Comparison of ENCODE assay signal across 8 cellular contexts in genomic region chr2:60882971-60883753, GRCh38. TPM values are rescaled to one million over a fixed set of nuclear protein-coding genes. Genes with fewer than 3 reads are reported as not detected.
DNase-seq lines count a peak whose midpoint lies in the region; ATAC-seq and TF ChIP-seq lines count a peak whose summit lies in the region.

No MANE protein-coding gene starts in this region.

- peak; percentile 39 for ATAC-seq in HG03342 (IDR thresholded peaks at IDR 0.05; ENCODE audit: unreplicated experiment)
- ATAC-seq in T-cell (replicated peaks in 1 of 4): no peak
- no peak for ATAC-seq in HG02571 (IDR thresholded peaks at IDR 0.05; ENCODE audit: unreplicated experiment)

- H3K36me3 ChIP-seq in A673 (ENCODE audit: insufficient read depth, low read length, poor library complexity, severe bottlenecking) (no peaks in the 10 kb centered on the region), neuron (ENCODE audit: insufficient read depth, low read length) (no peaks in the 10 kb centered on the region)

- DNase-seq in A673 (ENCODE audit: low spot score): peak; percentile 18
- DNase-seq in GM13976 (ENCODE audit: low spot score): peak; percentile 23
- peak in 7 of 34 experiments; percentile 4 to 29 (median 7) for DNase-seq in T-cell
- DNase-seq in endothelial cell (ENCODE audit: low spot score): peak; percentile 8
- DNase-seq in D341Med (ENCODE audit: low spot score): no peak

- in situ Hi-C loops in GM13976 (cut with MboI; ENCODE audit: low sequenced_read_pairs, unreplicated experiment): no loop called here

- H3K27me3 Mint-ChIP-seq in T-cell (no peaks in the 10 kb centered on the region), endothelial cell (ENCODE audit: unreplicated experiment) (peaks cover 4% of the 10 kb centered on the region)

- intact Hi-C loops in A673 (cut with micrococcal nuclease; ENCODE audit: unreplicated experiment): loop anchor here (5.0 kb wide), 1 partner anchor 76 kb away; no protein-coding TSS in a partner anchor

- H3K4me1 Mint-ChIP-seq in T-cell (peaks cover 45 to 50% (median 47%) of the 10 kb centered on the region in 3 donors), endothelial cell (ENCODE audit: unreplicated experiment) (peaks cover 31% of the 10 kb centered on the region)

- H3K9me3 ChIP-seq in A673 (ENCODE audit: low read depth, low read length, poor library complexity, severe bottlenecking) (no peaks in the 10 kb centered on the region), neuron (ENCODE audit: low read length) (no peaks in the 10 kb centered on the region)

- no TSS peak for BruUV-seq in A673 (replicated peaks; lab: Mats Ljungman, UMichigan)

- peak overlapping the region; percentile 99 for H2AFZ ChIP-seq in neuron (ENCODE audit: low read depth, low read length)

- H3K9me3 Mint-ChIP-seq in T-cell (no peaks in the 10 kb centered on the region), endothelial cell (ENCODE audit: unreplicated experiment) (no peaks in the 10 kb centered on the region)

- TF ChIP-seq CTCF in A673 (conservative IDR thresholded peaks at IDR 0.05; ENCODE audit: low read depth, low read length): no peak
- no peak for TF ChIP-seq CTCF in GM13976 (IDR thresholded peaks at IDR 0.05; ENCODE audit: borderline replicate concordance, control extremely low read depth, extremely low read depth, insufficient read depth, missing control alignments)
- TF ChIP-seq CTCF in endothelial cell (IDR thresholded peaks at IDR 0.05; ENCODE audit: unreplicated experiment): no peak

- POLR2A ChIA-PET in A673 (lab: Charles Lee; ENCODE audit: low non-redundant PET): interaction anchor here (0.7 kb wide), 1 partner anchor 74 kb away, joined by 4 read pairs; no protein-coding TSS in a partner anchor
- POLR2A ChIA-PET in T-cell (lab: Charles Lee): interaction anchor here (0.6 to 2.1 kb wide), 14 partner anchors 9 to 1045 kb away, joined by 3 to 13 read pairs (median 4); partner anchors contain the start of gene PAPOLG (in 1 of the 2)

- H3K4me3 ChIP-seq in A673 (ENCODE audit: low read depth, low read length, poor library complexity, severe bottlenecking): peak overlapping the region; percentile 99
- peak overlapping the region; percentile 97 for H3K4me3 ChIP-seq in neuron (ENCODE audit: low read length)

- H3K27me3 ChIP-seq in A673 (replicated peaks; ENCODE audit: insufficient read depth, low read depth, low read length, poor library complexity) (no peaks in the 10 kb centered on the region), neuron (ENCODE audit: insufficient read depth, low read length) (no peaks in the 10 kb centered on the region)

- H3K4me1 ChIP-seq in A673 (ENCODE audit: insufficient read depth, low read length, poor library complexity, severe bottlenecking) (peaks cover 39% of the 10 kb centered on the region), neuron (ENCODE audit: insufficient read depth, low read length) (peaks cover 25% of the 10 kb centered on the region)

- H3K36me3 Mint-ChIP-seq in T-cell (peaks cover 5% of the 10 kb centered on the region), endothelial cell (ENCODE audit: low read depth, unreplicated experiment) (peaks cover 4% of the 10 kb centered on the region)

- H3K27ac ChIP-seq in A673 (ENCODE audit: low read depth, low read length, poor library complexity, severe bottlenecking): peak overlapping the region; percentile 98

- H3K4me3 Mint-ChIP-seq in T-cell: peak overlapping the region; percentile 86 to 92 (median 90)
- H3K4me3 Mint-ChIP-seq in endothelial cell (ENCODE audit: unreplicated experiment): peak overlapping the region; percentile 96

- CTCF ChIA-PET in A673 (lab: Charles Lee): no interaction called here
- CTCF ChIA-PET in T-cell (lab: Charles Lee): interaction anchor here (0.6 to 1.6 kb wide), 13 partner anchors 8 to 1023 kb away, joined by 3 to 10 read pairs (median 3); no protein-coding TSS in a partner anchor

- H3K27ac Mint-ChIP-seq in T-cell (peak overlapping the region; percentile 87 to 93), endothelial cell (ENCODE audit: unreplicated experiment) (peak overlapping the region; percentile 84)

RNA-seq across cellular contexts. Expression of gene REL, which starts 1.8 kb away (rescaled TPM):
- 11.5 and 13.3 TPM in 2 replicates for total RNA-seq in A673 (2021)
- total RNA-seq in T-cell: 10 to 100 TPM; 19.9 to 69.9 (median 25.1) TPM
- total RNA-seq in endothelial cell (ENCODE audit: unreplicated experiment): 16.4 TPM
